9 cellular contexts compared by ENCODE assay signal in genomic region chr13:79749985-79750551, GRCh38.
A peak's percentile ranks its signal among the peaks of the same experiment; 100 is the strongest.
DNase-seq lines count a peak whose midpoint lies in the region; ATAC-seq and TF ChIP-seq lines count a peak whose summit lies in the region.
"Had no signal": no experiment of that assay in that cellular context is flagged by ENCODE, and none has a peak within 500 bp of the region (broad histone marks: within the 10 kb centered on the region; RNA-seq: fewer than 3 reads in every experiment).

No MANE protein-coding gene starts in this region.

- H2AFZ ChIP-seq in smooth muscle cell (ENCODE audit: low read depth): peak overlapping the region; percentile 2

- H3K4me1 Mint-ChIP-seq in HFFc6 (ENCODE audit: low read depth): peaks cover 31% of the 10 kb centered on the region
- H3K4me1 Mint-ChIP-seq in MCF 10A (ENCODE audit: insufficient read depth, unreplicated experiment): peaks cover 14% of the 10 kb centered on the region

- H3K4me3 Mint-ChIP-seq in HFFc6: peak overlapping the region; percentile 28; the same call in 1 of the 2 replicates
- peak overlapping the region; percentile 9 for H3K4me3 Mint-ChIP-seq in MCF 10A (ENCODE audit: unreplicated experiment)

- no peaks in the 10 kb centered on the region for H4K20me1 ChIP-seq in smooth muscle cell (ENCODE audit: low read depth)

- H3K27me3 Mint-ChIP-seq in HFFc6 (ENCODE audit: insufficient read depth) (peaks cover 2% of the 10 kb centered on the region; the same call in 1 of the 2 replicates), MCF 10A (ENCODE audit: insufficient read depth, unreplicated experiment) (no peaks in the 10 kb centered on the region)

- H3K4me2 ChIP-seq in smooth muscle cell: peak overlapping the region; percentile 5

- peak overlapping the region; percentile 62 for H3K27ac ChIP-seq in smooth muscle cell (ENCODE audit: low read depth)

- intact Hi-C loops in MCF 10A (cut with micrococcal nuclease): no loop called here

- 14% methylated on average over 3 of the region's 3 CpGs for WGBS in smooth muscle cell (ENCODE audit: low lambda C conversion rate)

- POLR2A ChIA-PET in MCF 10A (lab: Yijun Ruan, JAX): interaction anchor here (0.6 to 1.5 kb wide), 6 partner anchors 23 to 119 kb away, joined by 3 to 4 read pairs (median 3); no protein-coding TSS in a partner anchor

- H3F3A ChIP-seq in smooth muscle cell (ENCODE audit: low read depth): peaks cover 3% of the 10 kb centered on the region

- TF ChIP-seq CTCF in HFFc6 (IDR thresholded peaks at IDR 0.05): no peak
- no peak for TF ChIP-seq CTCF in MCF 10A (IDR thresholded peaks at IDR 0.05; ENCODE audit: unreplicated experiment)
- TF ChIP-seq CTCF in smooth muscle cell (IDR thresholded peaks at IDR 0.05; ENCODE audit: borderline replicate concordance, insufficient read depth, poor library complexity, severe bottlenecking): no peak

- no peaks in the 10 kb centered on the region for H3K27me3 ChIP-seq in smooth muscle cell (ENCODE audit: low read depth)

- no peaks in the 10 kb centered on the region for H3K36me3 ChIP-seq in smooth muscle cell (ENCODE audit: low read depth)

- H3K9ac ChIP-seq in smooth muscle cell (ENCODE audit: low read depth): no peak overlapping the region

- no TSS peak for BruUV-seq in MCF 10A (replicated peaks; lab: Mats Ljungman, UMichigan)

- no peaks in the 10 kb centered on the region for H3K9me3 ChIP-seq in smooth muscle cell (replicated peaks; ENCODE audit: low read depth)

- peaks cover 12% of the 10 kb centered on the region for H3K4me1 ChIP-seq in smooth muscle cell (ENCODE audit: low read depth)

- H3K27ac Mint-ChIP-seq in HFFc6 (peak overlapping the region; percentile 77), MCF 10A (ENCODE audit: low read depth, unreplicated experiment) (peak overlapping the region; percentile 94)

- DNase-seq in HFFc6 (peak; percentile 88), MCF 10A (ENCODE audit: unreplicated experiment) (peak; percentile 91), iris pigment epithelial cell (ENCODE audit: low read depth) (peak; percentile 99), smooth muscle cell (lab: John Stamatoyannopoulos, UW; ENCODE audit: unreplicated experiment) (no peak)
- DNase-seq: T-helper 9 cell had no signal

- H3K9me3 Mint-ChIP-seq in HFFc6: no peaks in the 10 kb centered on the region
- peaks cover 4% of the 10 kb centered on the region for H3K9me3 Mint-ChIP-seq in MCF 10A (ENCODE audit: unreplicated experiment)

- H3K36me3 Mint-ChIP-seq in HFFc6 (ENCODE audit: low read depth) (no peaks in the 10 kb centered on the region), MCF 10A (ENCODE audit: insufficient read depth, unreplicated experiment) (peaks cover 7% of the 10 kb centered on the region)

- H3K79me2 ChIP-seq in smooth muscle cell (ENCODE audit: low read depth): no peaks in the 10 kb centered on the region

- CTCF ChIA-PET in MCF 10A (lab: Yijun Ruan, JAX): interaction anchor here (0.6 to 1.6 kb wide), 4 partner anchors 15 to 593 kb away, joined by 3 to 4 read pairs (median 3); no protein-coding TSS in a partner anchor

- H3K4me3 ChIP-seq in smooth muscle cell: no peak overlapping the region

- no peak for ATAC-seq in GM18909 (IDR thresholded peaks at IDR 0.05; ENCODE audit: poor library complexity, unreplicated experiment)
- no peak for ATAC-seq in HG03196 (IDR thresholded peaks at IDR 0.05; ENCODE audit: unreplicated experiment)
- no peak for ATAC-seq in GM21619 (IDR thresholded peaks at IDR 0.05; ENCODE audit: unreplicated experiment)
- ATAC-seq in GM21367 (IDR thresholded peaks at IDR 0.05; ENCODE audit: unreplicated experiment): no peak
